Comparison of ENCODE assay signal across 9 cellular contexts in the genomic region with DNA sequence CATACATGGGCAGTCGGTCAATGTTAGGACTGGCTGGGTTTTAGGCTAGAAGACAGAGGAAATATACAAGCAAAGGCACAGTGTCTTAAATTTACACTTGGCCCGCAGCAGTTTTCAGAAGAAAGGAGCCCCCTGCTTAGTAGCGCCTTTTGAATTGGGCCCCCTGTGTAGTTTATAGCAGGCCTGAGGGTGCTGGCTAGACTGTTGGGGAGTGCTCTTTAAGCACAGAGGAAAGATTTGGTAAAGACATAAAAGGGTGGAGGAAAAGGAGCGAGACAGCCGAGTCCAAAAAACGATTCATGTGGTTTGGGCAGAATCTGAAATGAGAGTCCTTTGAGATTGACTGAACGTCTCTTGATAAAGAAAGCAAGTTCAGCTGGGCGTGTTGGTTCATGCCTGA. TPM values are rescaled to one million over a fixed set of nuclear protein-coding genes. Genes with fewer than 3 reads are reported as not detected.
DNase-seq lines count a peak whose midpoint lies in the region; ATAC-seq and TF ChIP-seq lines count a peak whose summit lies in the region.
"Had no signal": no experiment of that assay in that cellular context is flagged by ENCODE, and none has a peak within 500 bp of the region (broad histone marks: within the 10 kb centered on the region; RNA-seq: fewer than 3 reads in every experiment).

No MANE protein-coding gene starts in this region.

- H3K4me1 ChIP-seq in gastroesophageal sphincter: peaks cover 0 to 40% (median 17%) of the 10 kb centered on the region in 3 donors

- peak overlapping the region; percentile 80 for H3K4me3 Mint-ChIP-seq in CD4-positive, alpha-beta T cell
- H3K4me3 Mint-ChIP-seq in HFFc6 (no peak overlapping the region; the same call in 1 of the 2 replicates), nephron progenitor cell (no peak overlapping the region)
- peak overlapping the region; percentile 12 for H3K4me3 Mint-ChIP-seq in activated T-helper 1 cell treated with anti-CD3 and anti-CD28 coated beads, Interleukin-12 subunit alpha, Interleukin-12 subunit beta, Interleukin-2, Interleukin-4 antibody, amounts not matched to agents 30 ng/mL and 10 ng/mL and 1 ng/mL, durations not matched to agents 14 hours and 24 hours and 36 hours

- no peak for TF ChIP-seq CTCF in CD4-positive, alpha-beta T cell (IDR thresholded peaks at IDR 0.05)
- TF ChIP-seq CTCF in HFFc6 (IDR thresholded peaks at IDR 0.05): no peak
- no peak for TF ChIP-seq CTCF in nephron progenitor cell (IDR thresholded peaks at IDR 0.05)
- TF ChIP-seq CTCF in gastroesophageal sphincter (IDR thresholded peaks at IDR 0.05): no peak

- H3K9me3 ChIP-seq in CD4-positive, alpha-beta T cell (ENCODE audit: control insufficient read depth, low read length): no peaks in the 10 kb centered on the region
- no peaks in the 10 kb centered on the region for H3K9me3 ChIP-seq in gastroesophageal sphincter

- H3K27me3 ChIP-seq in CD4-positive, alpha-beta T cell (ENCODE audit: control insufficient read depth, insufficient read depth, low read length): no peaks in the 10 kb centered on the region
- H3K27me3 ChIP-seq in gastroesophageal sphincter: no peaks in the 10 kb centered on the region

- no peaks in the 10 kb centered on the region for H3K36me3 ChIP-seq in gastroesophageal sphincter

- H3K9me3 Mint-ChIP-seq in CD4-positive, alpha-beta T cell: no peaks in the 10 kb centered on the region
- H3K9me3 Mint-ChIP-seq in HFFc6 (no peaks in the 10 kb centered on the region), nephron progenitor cell (no peaks in the 10 kb centered on the region)
- H3K9me3 Mint-ChIP-seq in activated T-helper 1 cell treated with anti-CD3 and anti-CD28 coated beads, Interleukin-12 subunit alpha, Interleukin-12 subunit beta, Interleukin-2, Interleukin-4 antibody, amounts not matched to agents 30 ng/mL and 10 ng/mL and 1 ng/mL, durations not matched to agents 14 hours and 24 hours and 36 hours: no peaks in the 10 kb centered on the region

- H3K27ac ChIP-seq in CD4-positive, alpha-beta T cell (ENCODE audit: low read depth, low read length): no peak overlapping the region
- peak overlapping the region in 1 of 4 donors; percentile 52 for H3K27ac ChIP-seq in gastroesophageal sphincter

- peak overlapping the region; percentile 93 for H3K27ac Mint-ChIP-seq in CD4-positive, alpha-beta T cell
- H3K27ac Mint-ChIP-seq in HFFc6 (peak overlapping the region; percentile 43), nephron progenitor cell (peak overlapping the region; percentile 55)
- H3K27ac Mint-ChIP-seq in activated T-helper 1 cell treated with anti-CD3 and anti-CD28 coated beads, Interleukin-12 subunit alpha, Interleukin-12 subunit beta, Interleukin-2, Interleukin-4 antibody, amounts not matched to agents 30 ng/mL and 10 ng/mL and 1 ng/mL, durations not matched to agents 14 hours and 24 hours and 36 hours: peak overlapping the region; percentile 36

- H3K4me3 ChIP-seq in gastroesophageal sphincter: no peak overlapping the region

- peak in 1 of 2 donors; percentile 10 for TF ChIP-seq POLR2A in gastroesophageal sphincter (IDR thresholded peaks at IDR 0.05)

- no peak for ATAC-seq in CD4-positive, alpha-beta T cell (ENCODE audit: poor library complexity)
- no peak for ATAC-seq in gastroesophageal sphincter

- no peak for TF ChIP-seq EP300 in gastroesophageal sphincter (IDR thresholded peaks at IDR 0.05)

- intact Hi-C loops in CD4-positive, alpha-beta T cell (cut with DNase I, micrococcal nuclease): loop anchor here (2.0 to 10.0 kb wide), 6 partner anchors 15 to 391 kb away; no protein-coding TSS in a partner anchor
- intact Hi-C loops in activated T-helper 1 cell treated with anti-CD3 and anti-CD28 coated beads, Interleukin-12 subunit alpha, Interleukin-12 subunit beta, Interleukin-2, Interleukin-4 antibody, amounts not matched to agents 30 ng/mL and 10 ng/mL and 1 ng/mL, durations not matched to agents 14 hours and 24 hours and 36 hours (cut with micrococcal nuclease): loop anchor here (1.0 to 2.0 kb wide), 6 partner anchors 15 to 401 kb away; no protein-coding TSS in a partner anchor

- no peak for DNase-seq in CD4-positive, alpha-beta T cell
- no peak for DNase-seq in HFFc6
- DNase-seq in activated T-helper 1 cell treated with anti-CD3 and anti-CD28 coated beads, Interleukin-12 subunit alpha, Interleukin-12 subunit beta, Interleukin-2, Interleukin-4 antibody, amounts not matched to agents 30 ng/mL and 10 ng/mL and 1 ng/mL, durations not matched to agents 14 hours and 24 hours and 36 hours (ENCODE audit: low spot score): no peak
- DNase-seq in nephron progenitor cell: no peak
- no peak for DNase-seq in NCI-H1694 treated with DMSO at 0.1 percent for 48 hours (lab: John Stamatoyannopoulos, UW)
- DNase-seq in kidney glomerular epithelial cell (lab: John Stamatoyannopoulos, UW): no peak
- DNase-seq: activated gamma-delta T cell treated with Interleukin-2 at 50 U/mL for 16 hours, NCI-H1048 had no signal

- H3K4me1 Mint-ChIP-seq in CD4-positive, alpha-beta T cell (ENCODE audit: low read depth): peaks cover 72% of the 10 kb centered on the region
- H3K4me1 Mint-ChIP-seq in HFFc6 (ENCODE audit: low read depth): peaks cover 74% of the 10 kb centered on the region
- H3K4me1 Mint-ChIP-seq in activated T-helper 1 cell treated with anti-CD3 and anti-CD28 coated beads, Interleukin-12 subunit alpha, Interleukin-12 subunit beta, Interleukin-2, Interleukin-4 antibody, amounts not matched to agents 30 ng/mL and 10 ng/mL and 1 ng/mL, durations not matched to agents 14 hours and 24 hours and 36 hours (ENCODE audit: low read depth): peaks cover 62% of the 10 kb centered on the region
- H3K4me1 Mint-ChIP-seq in nephron progenitor cell: peaks cover 33% of the 10 kb centered on the region

- 61 to 71% methylated on average over 7 to 8 of the region's 8 CpGs for WGBS in gastroesophageal sphincter (ENCODE audit: low coverage in 1 of 2), 2 donors

- POLR2A ChIA-PET in CD4-positive, alpha-beta T cell (lab: Charles Lee): interaction anchor here (0.9 to 5.1 kb wide), 4 partner anchors 44 to 560 kb away, joined by 3 to 97 read pairs (median 4); partner anchors contain the start of genes GSPT1 and SOCS1

- H3K27me3 Mint-ChIP-seq in CD4-positive, alpha-beta T cell: no peaks in the 10 kb centered on the region
- H3K27me3 Mint-ChIP-seq in HFFc6 (ENCODE audit: insufficient read depth) (peaks cover 3% of the 10 kb centered on the region; the same call in 1 of the 2 replicates), nephron progenitor cell (ENCODE audit: low read depth, poor library complexity) (no peaks in the 10 kb centered on the region)
- peaks cover 4% of the 10 kb centered on the region for H3K27me3 Mint-ChIP-seq in activated T-helper 1 cell treated with anti-CD3 and anti-CD28 coated beads, Interleukin-12 subunit alpha, Interleukin-12 subunit beta, Interleukin-2, Interleukin-4 antibody, amounts not matched to agents 30 ng/mL and 10 ng/mL and 1 ng/mL, durations not matched to agents 14 hours and 24 hours and 36 hours (ENCODE audit: insufficient read depth)

- H3K36me3 Mint-ChIP-seq in CD4-positive, alpha-beta T cell (ENCODE audit: low read depth): no peaks in the 10 kb centered on the region
- H3K36me3 Mint-ChIP-seq in HFFc6 (ENCODE audit: low read depth): peaks cover 13% of the 10 kb centered on the region
- peaks cover 20% of the 10 kb centered on the region for H3K36me3 Mint-ChIP-seq in activated T-helper 1 cell treated with anti-CD3 and anti-CD28 coated beads, Interleukin-12 subunit alpha, Interleukin-12 subunit beta, Interleukin-2, Interleukin-4 antibody, amounts not matched to agents 30 ng/mL and 10 ng/mL and 1 ng/mL, durations not matched to agents 14 hours and 24 hours and 36 hours (ENCODE audit: low read depth)
- peaks cover 32% of the 10 kb centered on the region for H3K36me3 Mint-ChIP-seq in nephron progenitor cell (ENCODE audit: low read depth)

- CTCF ChIA-PET in CD4-positive, alpha-beta T cell (lab: Charles Lee): interaction anchor here (0.7 to 1.3 kb wide), 7 partner anchors 12 to 387 kb away, joined by 3 to 5 read pairs (median 4); no protein-coding TSS in a partner anchor

RNA-seq across cellular contexts. Expression of gene RMI2, which starts 10.6 kb away (rescaled TPM):
- total RNA-seq in CD4-positive, alpha-beta T cell: 1 to 10 TPM; 1.3 to 1.5 TPM
- 10 to 100 TPM in 5 of 6 experiments, 1 to 10 TPM in 1; 7.3 to 16.2 (median 14.2) TPM for total RNA-seq in HFFc6 (2021; fragmentation: NEBNext Ultra II Directional; extraction: Animal tissue kit (Norgen Biotek cat#: 25700))
- total RNA-seq in activated T-helper 1 cell treated with anti-CD3 and anti-CD28 coated beads, Interleukin-12 subunit alpha, Interleukin-12 subunit beta, Interleukin-2, Interleukin-4 antibody, amounts not matched to agents 30 ng/mL and 10 ng/mL and 1 ng/mL, durations not matched to agents 14 hours and 24 hours and 36 hours: 49.8 and 55.7 TPM in 2 replicates
- total RNA-seq in gastroesophageal sphincter: 1 to 10 TPM in 3 of 4 donors, under 1 TPM in 1; 0.31 to 1.8 (median 1.4) TPM

Comparison
In these comparisons a context has a peak if more than half of its experiments do, and no peak if none do; other contexts are left out.
1. H3K27ac Mint-ChIP-seq: peak in every context shown above with its lines; median percentile 93 in CD4-positive, alpha-beta T cell; 55 in nephron progenitor cell; 43 in HFFc6; 36 in activated T-helper 1 cell treated with anti-CD3 and anti-CD28 coated beads, Interleukin-12 subunit alpha, Interleukin-12 subunit beta, Interleukin-2, Interleukin-4 antibody, amounts not matched to agents 30 ng/mL and 10 ng/mL and 1 ng/mL, durations not matched to agents 14 hours and 24 hours and 36 hours.
2. H3K4me3 Mint-ChIP-seq: peak in CD4-positive, alpha-beta T cell (single experiment) and activated T-helper 1 cell treated with anti-CD3 and anti-CD28 coated beads, Interleukin-12 subunit alpha, Interleukin-12 subunit beta, Interleukin-2, Interleukin-4 antibody, amounts not matched to agents 30 ng/mL and 10 ng/mL and 1 ng/mL, durations not matched to agents 14 hours and 24 hours and 36 hours (single experiment); none in HFFc6 (single experiment) and nephron progenitor cell (single experiment).